Comparison of ENCODE assay signal across 23 cellular contexts in the genomic region with DNA sequence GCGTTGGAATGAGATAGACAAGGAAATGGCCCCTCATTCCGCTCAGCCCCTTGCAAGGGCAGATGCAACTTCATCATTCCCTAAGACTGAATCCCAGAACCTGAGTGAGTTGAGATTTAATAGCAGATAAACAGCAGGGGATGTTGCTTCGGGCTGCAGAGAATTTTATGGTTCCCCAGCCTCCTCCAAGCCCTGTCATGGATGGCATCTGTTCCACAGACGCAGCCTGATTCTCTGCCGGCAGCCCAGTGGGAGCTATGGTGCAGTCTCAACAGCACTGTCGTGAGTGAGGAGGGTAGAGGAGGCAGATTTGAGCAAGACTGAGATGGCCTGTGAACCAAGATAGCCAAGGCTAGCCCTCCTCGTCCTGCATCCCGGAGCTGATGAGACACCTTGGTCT. TPM values are rescaled to one million over a fixed set of nuclear protein-coding genes. Genes with fewer than 3 reads are reported as not detected.
"Had no signal": no experiment of that assay in that cellular context is flagged by ENCODE, and none has a peak within 500 bp of the region (broad histone marks: within the 10 kb centered on the region; RNA-seq: fewer than 3 reads in every experiment).

No MANE protein-coding gene starts in this region.

- H3K4me1 Mint-ChIP-seq: activated naive CD8-positive, alpha-beta T cell treated with anti-CD3 and anti-CD28 coated beads, Interleukin-2, amount 10 ng/mL, durations not matched to agents 7 days and 5 days; memory B cell; naive thymus-derived CD8-positive, alpha-beta T cell had no signal

- H3K4me1 ChIP-seq: breast epithelium, left lung, tibial artery, vagina had no signal

- H3K9me3 Mint-ChIP-seq: activated B cell treated with CpG ODN at 0.5 μM for 24 hours; activated naive CD8-positive, alpha-beta T cell treated with anti-CD3 and anti-CD28 coated beads, Interleukin-2, amount 10 ng/mL, durations not matched to agents 7 days and 5 days; activated T-cell treated with anti-CD3 and anti-CD28 coated beads, Interleukin-2, amount 50 U/mL, for 72 hours; memory B cell; naive thymus-derived CD8-positive, alpha-beta T cell; stimulated activated naive B cell treated with anti-CD40 and anti-IgM and Interleukin-4, amounts not matched to agents 10 μg/mL and 1 μg/mL and 100 μg/mL, for 72 hours had no signal

- DNase-seq: activated B cell treated with CpG ODN at 0.5 μM for 24 hours; activated CD4-positive, alpha-beta T cell treated with anti-CD3 and anti-CD28 coated beads for 48 hours; activated CD8-positive, alpha-beta memory T cell treated with anti-CD3 and anti-CD28 coated beads, Interleukin-2, amount 50 U/mL, for 48 hours; activated naive CD8-positive, alpha-beta T cell treated with anti-CD3 and anti-CD28 coated beads, Interleukin-2, amount 10 ng/mL, durations not matched to agents 7 days and 5 days; activated T-cell treated with anti-CD3 and anti-CD28 coated beads, Interleukin-2, amount 50 U/mL, for 72 hours; anterior cingulate cortex; erythroblast; hippocampal formation; naive thymus-derived CD8-positive, alpha-beta T cell; stimulated activated CD4-positive, alpha-beta T cell treated with anti-CD3 and anti-CD28 coated beads, Interleukin-15, amount 100 ng/mL, for 24 hours; stimulated activated CD4-positive, alpha-beta T cell treated with anti-CD3 and anti-CD28 coated beads, Interleukin-4, amount 100 ng/mL, for 1 hour; stimulated activated naive B cell treated with anti-CD40 and anti-IgM and Interleukin-4, amounts not matched to agents 10 μg/mL and 1 μg/mL and 100 μg/mL, for 72 hours had no signal

- H3K4me3 Mint-ChIP-seq: activated B cell treated with CpG ODN at 0.5 μM for 24 hours; activated naive CD8-positive, alpha-beta T cell treated with anti-CD3 and anti-CD28 coated beads, Interleukin-2, amount 10 ng/mL, durations not matched to agents 7 days and 5 days; activated T-cell treated with anti-CD3 and anti-CD28 coated beads, Interleukin-2, amount 50 U/mL, for 72 hours; memory B cell; naive thymus-derived CD8-positive, alpha-beta T cell; stimulated activated naive B cell treated with anti-CD40 and anti-IgM and Interleukin-4, amounts not matched to agents 10 μg/mL and 1 μg/mL and 100 μg/mL, for 72 hours had no signal

- ATAC-seq: activated T-cell treated with anti-CD3 and anti-CD28 coated beads, Interleukin-2, amount 50 U/mL, for 72 hours; left lung; naive thymus-derived CD8-positive, alpha-beta T cell; stimulated activated naive B cell treated with anti-CD40 and anti-IgM and Interleukin-4, amounts not matched to agents 10 μg/mL and 1 μg/mL and 100 μg/mL, for 72 hours had no signal

- H3K27ac ChIP-seq: breast epithelium, dorsolateral prefrontal cortex, left lung, tibial artery, vagina had no signal

- H3K27me3 ChIP-seq: vagina had no signal

- H3K27ac Mint-ChIP-seq: activated B cell treated with CpG ODN at 0.5 μM for 24 hours; activated naive CD8-positive, alpha-beta T cell treated with anti-CD3 and anti-CD28 coated beads, Interleukin-2, amount 10 ng/mL, durations not matched to agents 7 days and 5 days; activated T-cell treated with anti-CD3 and anti-CD28 coated beads, Interleukin-2, amount 50 U/mL, for 72 hours; memory B cell; naive thymus-derived CD8-positive, alpha-beta T cell; stimulated activated naive B cell treated with anti-CD40 and anti-IgM and Interleukin-4, amounts not matched to agents 10 μg/mL and 1 μg/mL and 100 μg/mL, for 72 hours had no signal

- H3K36me3 ChIP-seq: breast epithelium, left lung, tibial artery, vagina had no signal

- H3K36me3 Mint-ChIP-seq: activated naive CD8-positive, alpha-beta T cell treated with anti-CD3 and anti-CD28 coated beads, Interleukin-2, amount 10 ng/mL, durations not matched to agents 7 days and 5 days; memory B cell; naive thymus-derived CD8-positive, alpha-beta T cell; stimulated activated naive B cell treated with anti-CD40 and anti-IgM and Interleukin-4, amounts not matched to agents 10 μg/mL and 1 μg/mL and 100 μg/mL, for 72 hours had no signal

- H3K4me3 ChIP-seq: breast epithelium, dorsolateral prefrontal cortex, left lung, tibial artery, vagina had no signal

RNA-seq across cellular contexts. Expression of a gene that starts 48.9 kb away (rescaled TPM):
- total RNA-seq: activated B cell treated with CpG ODN at 0.5 μM for 24 hours; activated naive CD8-positive, alpha-beta T cell treated with anti-CD3 and anti-CD28 coated beads, Interleukin-2, amount 10 ng/mL, durations not matched to agents 7 days and 5 days; activated T-cell treated with anti-CD3 and anti-CD28 coated beads, Interleukin-2, amount 50 U/mL, for 72 hours; glomerular endothelial cell; naive thymus-derived CD8-positive, alpha-beta T cell; skeletal muscle tissue; subcutaneous adipose tissue; T-helper 2 cell treated with Interferon-gamma antibody and Interleukin-4, amounts not matched to agents 100 ng/mL and 5 ng/mL, for 36 hours; vagina had no signal
- polyA plus RNA-seq: keratinocyte; naive thymus-derived CD8-positive, alpha-beta T cell had no signal
